Comparison of ENCODE assay signal across 14 cellular contexts in genomic region chr5:147455822-147456221, GRCh38.
A peak's percentile ranks its signal among the peaks of the same experiment; 100 is the strongest.
DNase-seq lines count a peak whose midpoint lies in the region; ATAC-seq lines count a peak whose summit lies in the region.
"Had no signal": no experiment of that assay in that cellular context is flagged by ENCODE, and none has a peak within 500 bp of the region (broad histone marks: within the 10 kb centered on the region; RNA-seq: fewer than 3 reads in every experiment).

No MANE protein-coding gene starts in this region.

- peak overlapping the region; percentile 96 for H3K27ac ChIP-seq in rectal smooth muscle tissue (ENCODE audit: low read depth, low read length)

- no peaks in the 10 kb centered on the region for H3K36me3 ChIP-seq in rectal smooth muscle tissue (ENCODE audit: control insufficient read depth, insufficient read depth, low read length)

- no peak overlapping the region for H3K4me3 ChIP-seq in rectal smooth muscle tissue (ENCODE audit: low read length)

- DNase-seq in GM03348 (ENCODE audit: low spot score), result peak; percentile 17
- DNase-seq in NCI-H69 (lab: John Stamatoyannopoulos, UW), result peak; percentile 50
- DNase-seq in fibroblast of peridontal ligament (ENCODE audit: extremely low read depth), result peak; percentile 79
- DNase-seq in NCI-H187 (lab: John Stamatoyannopoulos, UW), result no peak
- no peak for DNase-seq in posterior cingulate gyrus
- DNase-seq in HuH-7.5 (ENCODE audit: low spot score), result no peak
- DNase-seq: activated CD8-positive, alpha-beta memory T cell treated with anti-CD3 and anti-CD28 coated beads for 24 hours; activated gamma-delta T cell; CD4-positive, alpha-beta T cell; NCI-H2081 treated with DMSO at 0.1 percent for 48 hours; NK-92 treated with Interleukin-12 subunit alpha and Interleukin-12 subunit beta, amount 100 ng/mL, for 24 hours; stimulated activated CD4-positive, alpha-beta T cell treated with anti-CD3 and anti-CD28 coated beads, Interleukin-2, amount 100 ng/mL, for 24 hours had no signal

- peaks cover 18% of the 10 kb centered on the region for H3K4me1 ChIP-seq in rectal smooth muscle tissue (ENCODE audit: control insufficient read depth, insufficient read depth, low read length)

- ATAC-seq in GM21723 (IDR thresholded peaks at IDR 0.05; ENCODE audit: unreplicated experiment), result no peak

- intact Hi-C loops in posterior cingulate gyrus (cut with DNase I), result loop anchor here (10.0 kb wide), 1 partner anchor 369 kb away; no protein-coding TSS in a partner anchor

- H3K9ac ChIP-seq in rectal smooth muscle tissue (ENCODE audit: low read length), result no peak overlapping the region

- H3K27me3 ChIP-seq in rectal smooth muscle tissue (ENCODE audit: control insufficient read depth, insufficient read depth, low read length), result no peaks in the 10 kb centered on the region

Comparison
In these comparisons a context has a peak if more than half of its experiments do, and no peak if none do; other contexts are left out.
1. DNase-seq: peak in GM03348 (single experiment), NCI-H69 (single experiment) and fibroblast of peridontal ligament (single experiment); none in NCI-H187 (0 of 2), posterior cingulate gyrus (0 of 10) and HuH-7.5 (single experiment).